Comparison of ENCODE assay signal across 1 cellular context in the genomic region with DNA sequence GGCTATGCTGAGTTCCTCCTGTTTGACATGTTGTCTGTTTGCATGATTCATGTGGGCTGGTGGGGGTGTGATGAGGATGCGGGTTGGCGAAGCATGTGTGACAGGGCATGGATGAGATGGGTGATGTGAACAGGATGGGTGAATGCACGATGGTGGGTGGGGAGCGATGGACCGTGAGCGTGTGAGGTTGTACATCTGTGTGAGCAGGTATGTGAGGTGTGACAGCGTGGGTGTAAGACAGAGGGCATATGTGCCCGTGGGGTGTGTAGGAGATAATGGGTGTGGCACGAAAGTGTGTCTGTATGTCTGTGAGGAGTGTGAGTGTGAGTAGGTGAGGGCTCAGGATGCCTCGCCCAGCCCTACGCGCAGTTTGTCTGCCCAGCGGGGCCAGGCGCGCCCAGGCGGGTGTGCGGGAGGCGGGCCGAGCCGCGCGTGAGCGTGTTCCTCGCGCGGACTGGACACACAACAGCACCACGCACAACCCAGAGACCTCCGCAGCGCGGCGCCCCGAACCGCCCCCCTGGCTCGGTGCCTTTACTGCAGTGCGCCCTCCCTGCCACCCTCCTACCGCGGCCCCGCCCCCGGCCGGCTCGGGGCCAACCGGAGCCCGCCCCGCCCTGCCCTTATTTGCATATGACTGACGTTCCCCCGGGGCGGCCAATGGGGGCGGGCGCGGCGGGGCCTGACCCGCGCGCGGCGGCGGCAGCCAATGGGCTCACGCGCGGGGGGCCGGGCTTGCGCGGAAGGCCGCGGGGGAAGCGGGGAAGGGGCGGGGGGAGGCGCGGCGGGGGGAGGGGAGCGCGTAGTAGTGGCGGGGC.
TF ChIP-seq lines count a peak whose summit lies in the region.

No MANE protein-coding gene starts in this region.

TF ChIP-seq in IMR-90, 13 proteins besides CTCF, POLR2A, EP300 and RAD21:
- TF ChIP-seq MXI1 (IDR thresholded peaks at IDR 0.05; ENCODE audit: borderline replicate concordance, low read depth, low read length) (peak; percentile 37), MAZ (IDR thresholded peaks at IDR 0.05; ENCODE audit: borderline replicate concordance, low read depth, low read length) (peak; percentile 77; the same call in 1 of the 2 replicates), FOS (IDR thresholded peaks at IDR 0.05; ENCODE audit: low read depth, low read length) (no peak)
TF ChIP-seq in IMR-90: peak in this region for 2.
